Comparison of ENCODE assay signal across 15 cellular contexts in the genomic region with DNA sequence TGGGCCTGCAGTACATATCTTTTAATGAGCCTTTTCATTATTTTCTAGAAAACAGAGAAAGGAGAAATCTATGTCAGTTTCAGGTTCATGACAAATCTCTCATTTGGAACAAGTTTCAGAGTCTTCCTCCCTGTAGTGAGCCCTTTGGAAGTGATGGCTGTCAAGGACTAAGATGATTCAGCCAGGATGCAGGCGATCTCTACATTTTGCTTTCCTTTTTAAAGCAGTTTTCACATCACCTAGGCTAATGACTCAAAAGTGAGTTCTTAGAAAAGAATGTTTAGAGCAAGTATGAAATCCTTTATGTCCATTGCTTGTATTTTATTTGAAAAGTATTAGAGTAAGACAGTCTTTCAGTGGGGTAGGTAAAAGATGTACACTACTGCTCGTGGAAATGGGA.
"Had no signal": no experiment of that assay in that cellular context is flagged by ENCODE, and none has a peak within 500 bp of the region (broad histone marks: within the 10 kb centered on the region; RNA-seq: fewer than 3 reads in every experiment).

No MANE protein-coding gene starts in this region.

- H3K79me2 ChIP-seq: hepatocyte had no signal

- H3K27ac ChIP-seq: colonic mucosa, gastroesophageal sphincter, hepatocyte, ovary, testis had no signal

- H3K4me1 ChIP-seq: colonic mucosa, gastroesophageal sphincter, testis had no signal

- H3K4me2 ChIP-seq: hepatocyte had no signal

- H3K36me3 ChIP-seq: colonic mucosa, ovary had no signal

- H2AFZ ChIP-seq: hepatocyte had no signal

- H3K27me3 ChIP-seq: colonic mucosa, gastroesophageal sphincter, hepatocyte, ovary, testis had no signal

- H3K4me3 ChIP-seq: colonic mucosa, gastroesophageal sphincter, hepatocyte, ovary, testis had no signal

- ATAC-seq: activated CD8-positive, alpha-beta memory T cell treated with anti-CD3 and anti-CD28 coated beads, Interleukin-2, amount 10 ng/mL, durations not matched to agents 7 days and 5 days; gastroesophageal sphincter; stimulated activated naive CD8-positive, alpha-beta T cell treated with anti-CD3 and anti-CD28 coated beads, Interleukin-15, amount 100 ng/mL, for 72 hours had no signal

- DNase-seq: activated CD4-positive, alpha-beta T cell treated with anti-CD3 and anti-CD28 coated beads for 1 hour; activated CD4-positive, alpha-beta T cell treated with anti-CD3 and anti-CD28 coated beads, Interleukin-2, amount 50 U/mL, for 48 hours; activated CD8-positive, alpha-beta memory T cell treated with anti-CD3 and anti-CD28 coated beads, Interleukin-2, amount 10 ng/mL, durations not matched to agents 7 days and 5 days; activated effector memory CD4-positive, alpha-beta T cell treated with anti-CD3 and anti-CD28 coated beads, Interleukin-2, amount 50 U/mL, for 16 hours; activated naive CD8-positive, alpha-beta T cell treated with anti-CD3 and anti-CD28 coated beads for 36 hours; activated T-cell treated with anti-CD3 and anti-CD28 coated beads, Interleukin-2, amount 50 U/mL, for 24 hours; anterior cingulate cortex; colonic mucosa; ovary; stimulated activated CD4-positive, alpha-beta T cell treated with anti-CD3 and anti-CD28 coated beads, Interleukin-4, amount 100 ng/mL, for 1 hour; stimulated activated naive CD8-positive, alpha-beta T cell treated with anti-CD3 and anti-CD28 coated beads, Interleukin-15, amount 100 ng/mL, for 72 hours; T1000; testis had no signal

- H3K9me3 ChIP-seq: colonic mucosa, gastroesophageal sphincter, ovary, testis had no signal
